In the genomic region with DNA sequence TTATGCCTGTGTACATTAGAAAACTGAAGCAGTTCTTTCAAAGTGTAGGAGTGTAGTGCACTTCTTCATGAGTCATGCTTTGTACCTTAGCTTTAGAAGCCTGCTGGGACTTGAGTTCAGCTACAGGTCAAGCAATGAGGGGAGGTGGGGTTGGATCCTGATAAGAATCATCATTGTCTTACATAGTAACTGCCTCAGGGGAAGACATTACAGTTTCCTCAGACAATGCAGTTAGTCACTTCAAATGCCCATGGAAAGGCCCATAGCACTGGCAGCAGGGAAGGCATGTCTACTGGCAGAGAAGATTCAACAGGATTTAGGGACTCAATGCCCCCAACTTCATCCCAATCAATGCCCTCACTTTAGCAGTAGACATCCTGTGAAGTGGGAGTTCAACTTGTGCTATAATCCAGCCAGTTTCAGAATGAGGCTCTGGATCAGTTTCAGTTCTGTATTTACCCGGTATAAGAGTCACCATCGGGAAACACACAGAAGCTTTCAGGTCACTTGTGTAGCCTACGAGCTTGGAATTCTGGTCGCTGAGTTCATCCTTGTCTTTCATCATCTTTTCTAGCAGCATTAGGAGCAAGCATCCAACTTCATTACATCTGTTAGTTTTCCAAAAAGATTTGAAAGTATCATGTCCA, we compare ENCODE assay signal across 17 cellular contexts.
A peak's percentile ranks its signal among the peaks of the same experiment; 100 is the strongest.
DNase-seq lines count a peak whose midpoint lies in the region; ATAC-seq and TF ChIP-seq lines count a peak whose summit lies in the region.
"Had no signal": no experiment of that assay in that cellular context is flagged by ENCODE, and none has a peak within 500 bp of the region (broad histone marks: within the 10 kb centered on the region; RNA-seq: fewer than 3 reads in every experiment).

No MANE protein-coding gene starts in this region.

- H3K9me3 Mint-ChIP-seq in activated naive CD4-positive, alpha-beta T cell treated with anti-CD3 and anti-CD28 coated beads, Interleukin-2, amount 10 ng/mL, durations not matched to agents 7 days and 5 days = no peaks in the 10 kb centered on the region
- H3K9me3 Mint-ChIP-seq: activated CD4-positive, alpha-beta memory T cell treated with anti-CD3 and anti-CD28 coated beads, Interleukin-2, amount 10 ng/mL, durations not matched to agents 7 days and 5 days; central memory CD8-positive, alpha-beta T cell had no signal

- H3K79me2 ChIP-seq in HCT116 (ENCODE audit: insufficient read depth, low read length) (no peaks in the 10 kb centered on the region), OCI-LY7 (ENCODE audit: insufficient read depth, low read depth, low read length) (no peaks in the 10 kb centered on the region)

- TF ChIP-seq CTCF in HCT116 (IDR thresholded peaks at IDR 0.05 in 2 of 3, conservative IDR thresholded peaks at IDR 0.05 in 1 of 3; ENCODE audit: borderline replicate concordance in 1 of 3, insufficient read depth in 1 of 3, low read depth in 2 of 3, low read length in 2 of 3) (no peak), brain microvascular endothelial cell (IDR thresholded peaks at IDR 0.05; ENCODE audit: low read depth, low read length, missing control alignments) (no peak), OCI-LY7 (conservative IDR thresholded peaks at IDR 0.05; ENCODE audit: low read length) (no peak), GM20000 (IDR thresholded peaks at IDR 0.05; ENCODE audit: extremely low read depth, missing control alignments) (no peak)

- H3K27ac Mint-ChIP-seq in activated naive CD4-positive, alpha-beta T cell treated with anti-CD3 and anti-CD28 coated beads, Interleukin-2, amount 10 ng/mL, durations not matched to agents 7 days and 5 days = no peak overlapping the region
- H3K27ac Mint-ChIP-seq: activated CD4-positive, alpha-beta memory T cell treated with anti-CD3 and anti-CD28 coated beads, Interleukin-2, amount 10 ng/mL, durations not matched to agents 7 days and 5 days; IgD-negative memory B cell had no signal

- peak; percentile 27; the same call in 1 of the 2 replicates for TF ChIP-seq RAD21 in HCT116 (IDR thresholded peaks at IDR 0.05; ENCODE audit: low read depth)

- in situ Hi-C loops in brain microvascular endothelial cell (cut with HindIII; ENCODE audit: low pct_ligation_motif_present, low sequenced_read_pairs) = no loop called here

- H3K4me1 ChIP-seq in HCT116 (ENCODE audit: control insufficient read depth in 1 of 2, insufficient read depth in 2 of 2, low read length in 2 of 2) = peaks cover 28 to 43% of the 10 kb centered on the region in 2 experiments
- no peaks in the 10 kb centered on the region for H3K4me1 ChIP-seq in NT2/D1 (ENCODE audit: insufficient read depth, insufficient read length)
- H3K4me1 ChIP-seq in OCI-LY7 (ENCODE audit: insufficient read depth, low read length, poor library complexity, severe bottlenecking) = no peaks in the 10 kb centered on the region
- H3K4me1 ChIP-seq: spleen, thyroid gland had no signal

- no peaks in the 10 kb centered on the region for H4K20me1 ChIP-seq in HCT116 (ENCODE audit: insufficient read depth)
- no peaks in the 10 kb centered on the region for H4K20me1 ChIP-seq in OCI-LY7 (ENCODE audit: insufficient read depth, low read length)

- BruUV-seq in HCT116 (replicated peaks; lab: Mats Ljungman, UMichigan) (TSS peak; percentile 82), OCI-LY7 (replicated peaks; lab: Mats Ljungman, UMichigan) (no TSS peak)

- RAD21 ChIA-PET in HCT116 (lab: Charles Lee; ENCODE audit: low non-redundant PET in 1 of 2, low total read pairs in 2 of 2, uncharacterized antibody in 2 of 2, unreplicated experiment in 2 of 2) = no interaction called here

- intact Hi-C loops in HCT116 (cut with micrococcal nuclease) = no loop called here
- intact Hi-C loops in OCI-LY7 (cut with micrococcal nuclease; ENCODE audit: unreplicated experiment) = no loop called here

- H3K27me3 ChIP-seq in HCT116 (ENCODE audit: insufficient read depth, low read length) = no peaks in the 10 kb centered on the region
- no peaks in the 10 kb centered on the region for H3K27me3 ChIP-seq in NT2/D1 (ENCODE audit: insufficient read depth, insufficient read length)
- H3K27me3 ChIP-seq in brain microvascular endothelial cell (replicated peaks) = no peaks in the 10 kb centered on the region
- H3K27me3 ChIP-seq: neutrophil, spleen, thyroid gland had no signal

- H3K9me3 ChIP-seq in HCT116 (ENCODE audit: control insufficient read depth in 1 of 2, insufficient read depth in 1 of 2, low read depth in 1 of 2, low read length in 2 of 2) = no peaks in the 10 kb centered on the region
- H3K9me3 ChIP-seq in NT2/D1 (ENCODE audit: insufficient read depth, low read length) = no peaks in the 10 kb centered on the region
- no peaks in the 10 kb centered on the region for H3K9me3 ChIP-seq in OCI-LY7 (ENCODE audit: low read length)
- H3K9me3 ChIP-seq: neutrophil, thyroid gland had no signal

- H3K9ac ChIP-seq in HCT116 (ENCODE audit: low read length) (peak overlapping the region; percentile 52), NT2/D1 (ENCODE audit: insufficient read length, low read depth) (no peak overlapping the region)

- H3K4me3 ChIP-seq in HCT116 (replicated peaks in 1 of 2; ENCODE audit: low read depth in 1 of 2, low read length in 2 of 2) = peak overlapping the region in 1 of 2 experiments; percentile 43; a peak in 2 of 4 replicates
- no peak overlapping the region for H3K4me3 ChIP-seq in NT2/D1 (ENCODE audit: insufficient read length, low read depth)
- H3K4me3 ChIP-seq in brain microvascular endothelial cell (ENCODE audit: low read depth, low read length) = no peak overlapping the region
- H3K4me3 ChIP-seq in OCI-LY7 (ENCODE audit: low read depth, low read length, poor library complexity, severe bottlenecking) = no peak overlapping the region
- H3K4me3 ChIP-seq: spleen, thyroid gland had no signal

- POLR2A ChIA-PET in HCT116 (lab: Charles Lee) = interaction anchor here (1.1 kb wide), 1 partner anchor 9 kb away, joined by 5 read pairs; no protein-coding TSS in a partner anchor
- POLR2A ChIA-PET in OCI-LY7 (lab: Charles Lee) = no interaction called here

- H2AFZ ChIP-seq in HCT116 (ENCODE audit: low read depth, low read length, poor library complexity, severe bottlenecking) (peak overlapping the region; percentile 84), OCI-LY7 (ENCODE audit: low read length) (no peak overlapping the region)

- no peak for TF ChIP-seq POLR2A in HCT116 (IDR thresholded peaks at IDR 0.05; ENCODE audit: borderline replicate concordance, extremely low read depth, insufficient read depth, insufficient read length)

- no peaks in the 10 kb centered on the region for H3K36me3 Mint-ChIP-seq in activated naive CD4-positive, alpha-beta T cell treated with anti-CD3 and anti-CD28 coated beads, Interleukin-2, amount 10 ng/mL, durations not matched to agents 7 days and 5 days
- H3K36me3 Mint-ChIP-seq: IgD-negative memory B cell had no signal

- no peaks in the 10 kb centered on the region for H3K27me3 Mint-ChIP-seq in activated naive CD4-positive, alpha-beta T cell treated with anti-CD3 and anti-CD28 coated beads, Interleukin-2, amount 10 ng/mL, durations not matched to agents 7 days and 5 days
- H3K27me3 Mint-ChIP-seq: activated CD4-positive, alpha-beta memory T cell treated with anti-CD3 and anti-CD28 coated beads, Interleukin-2, amount 10 ng/mL, durations not matched to agents 7 days and 5 days; central memory CD8-positive, alpha-beta T cell; IgD-negative memory B cell had no signal

- H3K4me2 ChIP-seq in HCT116 (ENCODE audit: low read length) (peak overlapping the region; percentile 71), OCI-LY7 (ENCODE audit: low read length) (no peak overlapping the region)

- DNase-seq in HCT116 (ENCODE audit: low read depth, low spot score) (peak; percentile 95), NT2/D1 (ENCODE audit: low read depth, low spot score) (peak; percentile 3), brain microvascular endothelial cell (peak; percentile 86), non-pigmented ciliary epithelial cell (ENCODE audit: low read depth) (peak; percentile 82), OCI-LY7 (ENCODE audit: low spot score) (no peak), GM20000 (ENCODE audit: low spot score) (no peak)
- no peak for DNase-seq in activated naive CD4-positive, alpha-beta T cell treated with anti-CD3 and anti-CD28 coated beads, Interleukin-2, amount 10 ng/mL, durations not matched to agents 7 days and 5 days
- DNase-seq in activated CD8-positive, alpha-beta memory T cell treated with anti-CD3 and anti-CD28 coated beads, Interleukin-2, amount 50 U/mL, for 48 hours = no peak
- DNase-seq: activated CD4-positive, alpha-beta memory T cell treated with anti-CD3 and anti-CD28 coated beads, Interleukin-2, amount 10 ng/mL, durations not matched to agents 7 days and 5 days; activated gamma-delta T cell; hypothalamus; spleen; T-helper 9 cell; thyroid gland had no signal

- H3K4me3 Mint-ChIP-seq in activated naive CD4-positive, alpha-beta T cell treated with anti-CD3 and anti-CD28 coated beads, Interleukin-2, amount 10 ng/mL, durations not matched to agents 7 days and 5 days = no peak overlapping the region
- H3K4me3 Mint-ChIP-seq: activated CD4-positive, alpha-beta memory T cell treated with anti-CD3 and anti-CD28 coated beads, Interleukin-2, amount 10 ng/mL, durations not matched to agents 7 days and 5 days; central memory CD8-positive, alpha-beta T cell; IgD-negative memory B cell had no signal

- H3K27ac ChIP-seq in HCT116 (ENCODE audit: low read depth, low read length) = peak overlapping the region; percentile 91
- H3K27ac ChIP-seq in brain microvascular endothelial cell = peak overlapping the region; percentile 64
- H3K27ac ChIP-seq in OCI-LY7 (ENCODE audit: low read depth, low read length, poor library complexity, severe bottlenecking) = no peak overlapping the region
- H3K27ac ChIP-seq: neutrophil, spleen, thyroid gland had no signal

- H3K9me2 ChIP-seq in HCT116 (ENCODE audit: insufficient read depth) (0 out of 2 replicates have a peak, but pooled peaks cover 4% of the 10 kb centered on the region), OCI-LY7 (ENCODE audit: insufficient read depth, low read length) (no peaks in the 10 kb centered on the region)

- peak; percentile 89 for ATAC-seq in HCT116

- no peaks in the 10 kb centered on the region for H3K4me1 Mint-ChIP-seq in activated naive CD4-positive, alpha-beta T cell treated with anti-CD3 and anti-CD28 coated beads, Interleukin-2, amount 10 ng/mL, durations not matched to agents 7 days and 5 days
- H3K4me1 Mint-ChIP-seq: activated CD4-positive, alpha-beta memory T cell treated with anti-CD3 and anti-CD28 coated beads, Interleukin-2, amount 10 ng/mL, durations not matched to agents 7 days and 5 days; central memory CD8-positive, alpha-beta T cell; IgD-negative memory B cell had no signal

- H3K36me3 ChIP-seq in HCT116 (ENCODE audit: control insufficient read depth in 1 of 2, insufficient read depth in 2 of 2, low read length in 2 of 2) (no peaks in the 10 kb centered on the region), NT2/D1 (ENCODE audit: insufficient read depth, insufficient read length, low read length) (no peaks in the 10 kb centered on the region), brain microvascular endothelial cell (replicated peaks) (no peaks in the 10 kb centered on the region), OCI-LY7 (ENCODE audit: insufficient read depth, low read length) (no peaks in the 10 kb centered on the region)
- H3K36me3 ChIP-seq: neutrophil, spleen, thyroid gland had no signal

- CTCF ChIA-PET in HCT116 (lab: Charles Lee) (no interaction called here), OCI-LY7 (lab: Charles Lee; ENCODE audit: unreplicated experiment) (no interaction called here)
- CTCF ChIA-PET in activated naive CD4-positive, alpha-beta T cell treated with anti-CD3 and anti-CD28 coated beads, Interleukin-2, amount 10 ng/mL, durations not matched to agents 7 days and 5 days (lab: Charles Lee) = no interaction called here

Comparison
In these comparisons a context has a peak if more than half of its experiments do, and no peak if none do; other contexts are left out.
1. DNase-seq: peak in HCT116 (single experiment), NT2/D1 (single experiment), brain microvascular endothelial cell (single experiment) and non-pigmented ciliary epithelial cell (single experiment); none in activated naive CD4-positive, alpha-beta T cell treated with anti-CD3 and anti-CD28 coated beads, Interleukin-2, amount 10 ng/mL, durations not matched to agents 7 days and 5 days (single experiment), activated CD8-positive, alpha-beta memory T cell treated with anti-CD3 and anti-CD28 coated beads, Interleukin-2, amount 50 U/mL, for 48 hours (single experiment), OCI-LY7 (single experiment) and GM20000 (single experiment).